Comparison of ENCODE assay signal across 27 cellular contexts in genomic region chr3:173789530-173789929, GRCh38.
DNase-seq lines count a peak whose midpoint lies in the region; ATAC-seq and TF ChIP-seq lines count a peak whose summit lies in the region.
"Had no signal": no experiment of that assay in that cellular context is flagged by ENCODE, and none has a peak within 500 bp of the region (broad histone marks: within the 10 kb centered on the region; RNA-seq: fewer than 3 reads in every experiment).

No MANE protein-coding gene starts in this region.

- no peaks in the 10 kb centered on the region for H3K36me3 Mint-ChIP-seq in activated T-cell treated with anti-CD3 and anti-CD28 coated beads, Interleukin-2, amount 50 U/mL, for 72 hours (ENCODE audit: insufficient read depth in 2 of 2)
- H3K36me3 Mint-ChIP-seq: CD4-positive, CD25-positive, alpha-beta regulatory T cell; memory B cell had no signal

- no peak for ATAC-seq in activated T-cell treated with anti-CD3 and anti-CD28 coated beads, Interleukin-2, amount 50 U/mL, for 72 hours (replicated peaks in 1 of 2)
- ATAC-seq: A549; activated CD4-positive, CD25-positive, alpha-beta regulatory T cell treated with anti-CD3 and anti-CD28 coated beads, Interleukin-2, amount 50 U/mL, for 24 hours; activated CD8-positive, alpha-beta T cell treated with anti-CD3 and anti-CD28 coated beads, Interleukin-2, amount 10 ng/mL, durations not matched to agents 7 days and 5 days; right cardiac atrium had no signal

- H3K4me1 Mint-ChIP-seq in activated T-cell treated with anti-CD3 and anti-CD28 coated beads, Interleukin-2, amount 50 U/mL, for 72 hours (ENCODE audit: low read depth): no peaks in the 10 kb centered on the region
- H3K4me1 Mint-ChIP-seq: CD4-positive, CD25-positive, alpha-beta regulatory T cell; memory B cell had no signal

- H3K4me3 Mint-ChIP-seq in activated T-cell treated with anti-CD3 and anti-CD28 coated beads, Interleukin-2, amount 50 U/mL, for 72 hours: no peak overlapping the region
- H3K4me3 Mint-ChIP-seq: activated CD8-positive, alpha-beta T cell treated with anti-CD3 and anti-CD28 coated beads, Interleukin-2, amount 10 ng/mL, durations not matched to agents 7 days and 5 days; CD4-positive, CD25-positive, alpha-beta regulatory T cell; memory B cell had no signal

- H3K27ac Mint-ChIP-seq in activated T-cell treated with anti-CD3 and anti-CD28 coated beads, Interleukin-2, amount 50 U/mL, for 72 hours: no peak overlapping the region
- H3K27ac Mint-ChIP-seq: activated CD8-positive, alpha-beta T cell treated with anti-CD3 and anti-CD28 coated beads, Interleukin-2, amount 10 ng/mL, durations not matched to agents 7 days and 5 days; memory B cell had no signal

- H3K4me3 ChIP-seq in MG63 (no peak overlapping the region), epithelial cell of esophagus (ENCODE audit: low read length) (no peak overlapping the region)
- H3K4me3 ChIP-seq: A549 had no signal

- H3K27me3 Mint-ChIP-seq in activated T-cell treated with anti-CD3 and anti-CD28 coated beads, Interleukin-2, amount 50 U/mL, for 72 hours (ENCODE audit: low read depth): no peaks in the 10 kb centered on the region
- H3K27me3 Mint-ChIP-seq: CD4-positive, CD25-positive, alpha-beta regulatory T cell; memory B cell had no signal

- DNase-seq in AG20443 (ENCODE audit: low spot score) (peak; percentile 59), MG63 (peak; percentile 9), epithelial cell of esophagus (ENCODE audit: low read depth) (peak; percentile 77), kidney tubule cell (ENCODE audit: low spot score) (peak; percentile 18), GM10266 (ENCODE audit: extremely low spot score) (no peak), NOMO-1 treated with DMSO at 0.1 percent for 48 hours (lab: John Stamatoyannopoulos, UW; ENCODE audit: unreplicated experiment) (no peak)
- DNase-seq in activated T-cell treated with anti-CD3 and anti-CD28 coated beads, Interleukin-2, amount 50 U/mL, for 72 hours: no peak
- DNase-seq in activated CD4-positive, alpha-beta T cell treated with anti-CD3 and anti-CD28 coated beads for 4 hours: no peak
- DNase-seq: activated CD8-positive, alpha-beta T cell treated with anti-CD3 and anti-CD28 coated beads, Interleukin-2, amount 10 ng/mL, durations not matched to agents 7 days and 5 days; activated naive CD4-positive, alpha-beta T cell treated with Interleukin-2 at 50 U/mL for 16 hours; activated T-cell treated with anti-CD3 and anti-CD28 coated beads, Interleukin-2, amount 50 U/mL, for 1 hour; anterior cingulate cortex; CD4-positive, CD25-positive, alpha-beta regulatory T cell; DMS 273 treated with DMSO at 0.1 percent for 48 hours; effector memory CD4-positive, alpha-beta T cell; GOT3; Karpas-422; NCI-H1105 treated with DMSO at 0.1 percent for 48 hours; NCI-H2107; NCI-H510A; NK-92 treated with Interleukin-12 subunit alpha and Interleukin-12 subunit beta, amount 100 ng/mL, for 24 hours; nucleus accumbens; right cardiac atrium; stimulated activated CD8-positive, alpha-beta memory T cell treated with anti-CD3 and anti-CD28 coated beads, Interleukin-4, amount 100 ng/mL, for 48 hours had no signal

- H3K36me3 ChIP-seq in MG63: no peaks in the 10 kb centered on the region; the same call in 1 of the 2 replicates

- TF ChIP-seq CTCF in epithelial cell of esophagus (IDR thresholded peaks at IDR 0.05; ENCODE audit: insufficient read depth, low read depth, low read length, missing control alignments): no peak
- TF ChIP-seq CTCF in GM10266 (IDR thresholded peaks at IDR 0.05; ENCODE audit: control insufficient read depth, insufficient read depth, low read depth, missing control alignments): no peak

- peaks cover 1 to 9% of the 10 kb centered on the region in 2 donors for H3K9me3 Mint-ChIP-seq in activated T-cell treated with anti-CD3 and anti-CD28 coated beads, Interleukin-2, amount 50 U/mL, for 72 hours
- H3K9me3 Mint-ChIP-seq: memory B cell had no signal

- H3K9me3 ChIP-seq in MG63: no peaks in the 10 kb centered on the region
- H3K9me3 ChIP-seq: A549 had no signal

- no peaks in the 10 kb centered on the region for H3K27me3 ChIP-seq in MG63

Comparison
In these comparisons a context has a peak if more than half of its experiments do, and no peak if none do; other contexts are left out.
1. DNase-seq: peak in AG20443 (single experiment), MG63 (single experiment), epithelial cell of esophagus (single experiment) and kidney tubule cell (single experiment); none in GM10266 (single experiment), activated T-cell treated with anti-CD3 and anti-CD28 coated beads, Interleukin-2, amount 50 U/mL, for 72 hours (0 of 2), activated CD4-positive, alpha-beta T cell treated with anti-CD3 and anti-CD28 coated beads for 4 hours (0 of 2) and NOMO-1 treated with DMSO at 0.1 percent for 48 hours (single experiment).